26 cellular contexts compared by ENCODE assay signal in genomic region chr5:142183561-142183960, GRCh38.
"Had no signal": no experiment of that assay in that cellular context is flagged by ENCODE, and none has a peak within 500 bp of the region (broad histone marks: within the 10 kb centered on the region; RNA-seq: fewer than 3 reads in every experiment).

No MANE protein-coding gene starts in this region.

- H3K27ac ChIP-seq: brain microvascular endothelial cell, esophagus muscularis mucosa, foreskin keratinocyte, gastrocnemius medialis had no signal

- H3K27me3 ChIP-seq: brain microvascular endothelial cell, esophagus muscularis mucosa, foreskin keratinocyte, gastrocnemius medialis had no signal

- ATAC-seq: activated CD4-positive, alpha-beta T cell treated with anti-CD3 and anti-CD28 coated beads for 36 hours; activated naive CD4-positive, alpha-beta T cell treated with anti-CD3 and anti-CD28 coated beads, Interleukin-2, amount 50 U/mL, for 72 hours; activated T-cell treated with anti-CD3 and anti-CD28 coated beads, Interleukin-2, amount 50 U/mL, for 4 hours; activated T-helper 17 cell treated with anti-CD3 and anti-CD28 coated beads, Interleukin-2, amount 50 U/mL, for 72 hours; effector memory CD8-positive, alpha-beta T cell; foreskin keratinocyte; gastrocnemius medialis had no signal

- H3K4me1 ChIP-seq: foreskin keratinocyte, gastrocnemius medialis had no signal

- H3K27ac Mint-ChIP-seq: activated CD4-positive, alpha-beta memory T cell treated with anti-CD3 and anti-CD28 coated beads, Interleukin-2, amount 10 ng/mL, durations not matched to agents 7 days and 5 days; activated CD4-positive, alpha-beta T cell treated with anti-CD3 and anti-CD28 coated beads for 36 hours; activated CD4-positive, alpha-beta T cell treated with anti-CD3 and anti-CD28 coated beads, Interleukin-2, amount 10 ng/mL, durations not matched to agents 7 days and 5 days; activated naive CD4-positive, alpha-beta T cell treated with anti-CD3 and anti-CD28 coated beads, Interleukin-2, amount 10 ng/mL, durations not matched to agents 7 days and 5 days; activated naive CD4-positive, alpha-beta T cell treated with anti-CD3 and anti-CD28 coated beads, Interleukin-2, amount 50 U/mL, for 72 hours; activated naive CD8-positive, alpha-beta T cell treated with anti-CD3 and anti-CD28 coated beads, Interleukin-2, amount 10 ng/mL, durations not matched to agents 7 days and 5 days; activated T-helper 17 cell treated with anti-CD3 and anti-CD28 coated beads, Interleukin-2, amount 50 U/mL, for 72 hours; effector memory CD8-positive, alpha-beta T cell had no signal

- H3K9me3 Mint-ChIP-seq: activated CD4-positive, alpha-beta memory T cell treated with anti-CD3 and anti-CD28 coated beads, Interleukin-2, amount 10 ng/mL, durations not matched to agents 7 days and 5 days; activated CD4-positive, alpha-beta T cell treated with anti-CD3 and anti-CD28 coated beads, Interleukin-2, amount 10 ng/mL, durations not matched to agents 7 days and 5 days; activated naive CD4-positive, alpha-beta T cell treated with anti-CD3 and anti-CD28 coated beads, Interleukin-2, amount 10 ng/mL, durations not matched to agents 7 days and 5 days; activated naive CD4-positive, alpha-beta T cell treated with anti-CD3 and anti-CD28 coated beads, Interleukin-2, amount 50 U/mL, for 72 hours; activated naive CD8-positive, alpha-beta T cell treated with anti-CD3 and anti-CD28 coated beads, Interleukin-2, amount 10 ng/mL, durations not matched to agents 7 days and 5 days; activated T-cell treated with anti-CD3 and anti-CD28 coated beads, Interleukin-2, amount 50 U/mL, for 4 hours; activated T-helper 17 cell treated with anti-CD3 and anti-CD28 coated beads, Interleukin-2, amount 50 U/mL, for 72 hours; effector memory CD8-positive, alpha-beta T cell had no signal

- H3K4me3 Mint-ChIP-seq: activated CD4-positive, alpha-beta memory T cell treated with anti-CD3 and anti-CD28 coated beads, Interleukin-2, amount 10 ng/mL, durations not matched to agents 7 days and 5 days; activated CD4-positive, alpha-beta T cell treated with anti-CD3 and anti-CD28 coated beads for 36 hours; activated CD4-positive, alpha-beta T cell treated with anti-CD3 and anti-CD28 coated beads, Interleukin-2, amount 10 ng/mL, durations not matched to agents 7 days and 5 days; activated naive CD4-positive, alpha-beta T cell treated with anti-CD3 and anti-CD28 coated beads, Interleukin-2, amount 10 ng/mL, durations not matched to agents 7 days and 5 days; activated naive CD8-positive, alpha-beta T cell treated with anti-CD3 and anti-CD28 coated beads, Interleukin-2, amount 10 ng/mL, durations not matched to agents 7 days and 5 days; activated T-cell treated with anti-CD3 and anti-CD28 coated beads, Interleukin-2, amount 50 U/mL, for 4 hours; activated T-helper 17 cell treated with anti-CD3 and anti-CD28 coated beads, Interleukin-2, amount 50 U/mL, for 72 hours; effector memory CD8-positive, alpha-beta T cell had no signal

- DNase-seq: activated CD4-positive, alpha-beta memory T cell treated with anti-CD3 and anti-CD28 coated beads, Interleukin-2, amount 10 ng/mL, durations not matched to agents 7 days and 5 days; activated CD4-positive, alpha-beta T cell treated with anti-CD3 and anti-CD28 coated beads for 36 hours; activated CD4-positive, alpha-beta T cell treated with anti-CD3 and anti-CD28 coated beads, Interleukin-2, amount 10 ng/mL, durations not matched to agents 7 days and 5 days; activated CD4-positive, alpha-beta T cell treated with anti-CD3 and anti-CD28 coated beads, Interleukin-2, amount 50 U/mL, for 4 hours; activated CD4-positive, CD25-positive, alpha-beta regulatory T cell; activated CD4-positive, CD25-positive, alpha-beta regulatory T cell treated with anti-CD3 and anti-CD28 coated beads, Interleukin-2, amount 50 U/mL, for 72 hours; activated CD8-positive, alpha-beta memory T cell treated with anti-CD3 and anti-CD28 coated beads for 24 hours; activated gamma-delta T cell; activated naive CD4-positive, alpha-beta T cell; activated naive CD4-positive, alpha-beta T cell treated with anti-CD3 and anti-CD28 coated beads, Interleukin-2, amount 10 ng/mL, durations not matched to agents 7 days and 5 days; activated naive CD8-positive, alpha-beta T cell treated with anti-CD3 and anti-CD28 coated beads, Interleukin-2, amount 10 ng/mL, durations not matched to agents 7 days and 5 days; activated T-cell treated with anti-CD3 and anti-CD28 coated beads, Interleukin-2, amount 50 U/mL, for 4 hours; brain microvascular endothelial cell; caudate nucleus; cortex of kidney; dermis blood vessel endothelial cell; effector CD4-positive, alpha-beta T cell; effector memory CD8-positive, alpha-beta T cell; erythroblast; foreskin keratinocyte; gastrocnemius medialis; glutamatergic neuron; T-helper 2 cell had no signal

- H3K4me1 Mint-ChIP-seq: activated CD4-positive, alpha-beta memory T cell treated with anti-CD3 and anti-CD28 coated beads, Interleukin-2, amount 10 ng/mL, durations not matched to agents 7 days and 5 days; activated CD4-positive, alpha-beta T cell treated with anti-CD3 and anti-CD28 coated beads for 36 hours; activated T-helper 17 cell treated with anti-CD3 and anti-CD28 coated beads, Interleukin-2, amount 50 U/mL, for 72 hours had no signal

- H3K27me3 Mint-ChIP-seq: activated CD4-positive, alpha-beta T cell treated with anti-CD3 and anti-CD28 coated beads for 36 hours; activated CD4-positive, alpha-beta T cell treated with anti-CD3 and anti-CD28 coated beads, Interleukin-2, amount 10 ng/mL, durations not matched to agents 7 days and 5 days; activated T-helper 17 cell treated with anti-CD3 and anti-CD28 coated beads, Interleukin-2, amount 50 U/mL, for 72 hours had no signal

- H3K36me3 ChIP-seq: brain microvascular endothelial cell, esophagus muscularis mucosa, gastrocnemius medialis had no signal

- H3K4me3 ChIP-seq: esophagus muscularis mucosa, gastrocnemius medialis had no signal

- H3K9me3 ChIP-seq: esophagus muscularis mucosa, gastrocnemius medialis had no signal

- H3K36me3 Mint-ChIP-seq: activated naive CD4-positive, alpha-beta T cell treated with anti-CD3 and anti-CD28 coated beads, Interleukin-2, amount 10 ng/mL, durations not matched to agents 7 days and 5 days; activated naive CD4-positive, alpha-beta T cell treated with anti-CD3 and anti-CD28 coated beads, Interleukin-2, amount 50 U/mL, for 72 hours; activated naive CD8-positive, alpha-beta T cell treated with anti-CD3 and anti-CD28 coated beads, Interleukin-2, amount 10 ng/mL, durations not matched to agents 7 days and 5 days had no signal
